ENCODE assay signal across 17 cellular contexts in the genomic region with DNA sequence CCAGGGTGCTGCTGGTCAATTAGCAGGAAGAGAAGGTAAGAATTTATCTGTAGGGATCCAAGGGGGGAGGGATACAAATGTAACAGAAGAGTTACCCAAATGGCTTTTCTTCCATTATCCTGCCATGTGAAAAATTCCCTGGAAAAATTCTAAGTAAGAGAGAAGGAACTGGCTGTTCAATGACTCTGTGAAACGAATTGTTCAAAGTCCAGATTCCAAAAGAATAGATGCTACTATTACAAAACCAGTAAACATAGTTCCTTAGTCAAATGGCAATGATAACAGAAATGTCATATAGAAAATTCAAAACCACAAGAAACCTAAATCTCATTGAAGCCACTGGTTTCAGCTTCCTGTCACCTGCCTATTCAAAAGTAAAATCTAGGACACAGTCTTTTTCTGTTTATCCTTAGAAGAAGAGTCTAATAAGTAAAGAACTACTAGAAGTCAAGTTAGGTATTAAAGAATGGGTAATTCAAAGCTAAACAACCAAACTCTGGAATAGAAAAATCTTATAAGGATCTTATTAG.
A peak's percentile ranks its signal among the peaks of the same experiment; 100 is the strongest.
DNase-seq lines count a peak whose midpoint lies in the region; ATAC-seq, FAIRE-seq and TF ChIP-seq lines count a peak whose summit lies in the region.
"Had no signal": no experiment of that assay in that cellular context is flagged by ENCODE, and none has a peak within 500 bp of the region (broad histone marks: within the 10 kb centered on the region; RNA-seq: fewer than 3 reads in every experiment).

No MANE protein-coding gene starts in this region.

- H3K4me3 Mint-ChIP-seq in activated CD4-positive, alpha-beta memory T cell treated with anti-CD3 and anti-CD28 coated beads for 36 hours, result no peak overlapping the region
- no peak overlapping the region for H3K4me3 Mint-ChIP-seq in activated CD4-positive, alpha-beta memory T cell treated with anti-CD3 and anti-CD28 coated beads, Interleukin-2, amount 10 ng/mL, durations not matched to agents 7 days and 5 days
- H3K4me3 Mint-ChIP-seq: activated CD4-positive, alpha-beta T cell treated with anti-CD3 and anti-CD28 coated beads, Interleukin-2, amount 10 ng/mL, durations not matched to agents 24 days and 14 days; central memory CD8-positive, alpha-beta T cell had no signal

- no peak overlapping the region for H3K27ac ChIP-seq in right lobe of liver
- H3K27ac ChIP-seq: lower lobe of right lung had no signal

- H3K36me3 ChIP-seq in right lobe of liver, result no peaks in the 10 kb centered on the region

- no peaks in the 10 kb centered on the region for H3K27me3 Mint-ChIP-seq in activated CD4-positive, alpha-beta memory T cell treated with anti-CD3 and anti-CD28 coated beads for 36 hours
- H3K27me3 Mint-ChIP-seq in activated CD4-positive, alpha-beta memory T cell treated with anti-CD3 and anti-CD28 coated beads, Interleukin-2, amount 10 ng/mL, durations not matched to agents 7 days and 5 days, result no peaks in the 10 kb centered on the region
- H3K27me3 Mint-ChIP-seq: activated CD4-positive, alpha-beta T cell treated with anti-CD3 and anti-CD28 coated beads, Interleukin-2, amount 10 ng/mL, durations not matched to agents 24 days and 14 days; central memory CD8-positive, alpha-beta T cell had no signal

- peak; percentile 90 for FAIRE-seq in GM19239 (lab: Jason Lieb, UNC)

- no peaks in the 10 kb centered on the region for H3K9me3 ChIP-seq in right lobe of liver
- H3K9me3 ChIP-seq: lower lobe of right lung had no signal

- TF ChIP-seq POLR2A in right lobe of liver (IDR thresholded peaks at IDR 0.05), result no peak

- POLR2A ChIA-PET in activated CD4-positive, alpha-beta memory T cell treated with anti-CD3 and anti-CD28 coated beads for 36 hours (lab: Charles Lee), result interaction anchor here (0.6 kb wide), 1 partner anchor 103 kb away, joined by 3 read pairs; a partner anchor contains a TSS
- POLR2A ChIA-PET in activated CD4-positive, alpha-beta memory T cell treated with anti-CD3 and anti-CD28 coated beads, Interleukin-2, amount 10 ng/mL, durations not matched to agents 7 days and 5 days (lab: Charles Lee), result no interaction called here

- 19% methylated on average over 1 of the region's 1 CpG for WGBS in right lobe of liver (ENCODE audit: insufficient coverage, low coverage, low lambda C conversion rate, missing lambda C conversion rate)

- H3K4me1 ChIP-seq in right lobe of liver, result peaks cover 0 to 16% (median 3%) of the 10 kb centered on the region in 4 donors

- no peak for TF ChIP-seq CTCF in right lobe of liver (IDR thresholded peaks at IDR 0.05)
- TF ChIP-seq CTCF in GM20000 (IDR thresholded peaks at IDR 0.05; ENCODE audit: extremely low read depth, missing control alignments), result no peak

- DNase-seq in activated CD4-positive, alpha-beta memory T cell treated with anti-CD3 and anti-CD28 coated beads for 36 hours, result no peak
- no peak for DNase-seq in activated CD4-positive, alpha-beta memory T cell treated with anti-CD3 and anti-CD28 coated beads, Interleukin-2, amount 10 ng/mL, durations not matched to agents 7 days and 5 days
- no peak for DNase-seq in GM19239 (ENCODE audit: insufficient read length, low spot score)
- no peak for DNase-seq in right lobe of liver
- no peak for DNase-seq in GM20000 (ENCODE audit: low spot score)
- DNase-seq in pons (ENCODE audit: low spot score), result no peak
- no peak for DNase-seq in NCI-H1694 (lab: John Stamatoyannopoulos, UW)
- DNase-seq: activated CD4-positive, alpha-beta T cell treated with anti-CD3 and anti-CD28 coated beads, Interleukin-2, amount 10 ng/mL, durations not matched to agents 24 days and 14 days; activated naive CD4-positive, alpha-beta T cell treated with anti-CD3 and anti-CD28 coated beads, Interleukin-2, amount 50 U/mL, for 16 hours; Calu3; erythroblast; hippocampal formation; lower lobe of right lung; PC-3; trophoblast cell had no signal

- H3K4me3 ChIP-seq in right lobe of liver, result no peak overlapping the region
- H3K4me3 ChIP-seq: lower lobe of right lung had no signal

- peaks cover 48% of the 10 kb centered on the region for H3K4me1 Mint-ChIP-seq in activated CD4-positive, alpha-beta memory T cell treated with anti-CD3 and anti-CD28 coated beads for 36 hours (ENCODE audit: low read depth)
- H3K4me1 Mint-ChIP-seq in activated CD4-positive, alpha-beta memory T cell treated with anti-CD3 and anti-CD28 coated beads, Interleukin-2, amount 10 ng/mL, durations not matched to agents 7 days and 5 days, result peaks cover 36% of the 10 kb centered on the region

- intact Hi-C loops in activated CD4-positive, alpha-beta memory T cell treated with anti-CD3 and anti-CD28 coated beads for 36 hours (cut with micrococcal nuclease), result loop anchor here (5.0 kb wide), 1 partner anchor 103 kb away; a partner anchor contains a TSS
- intact Hi-C loops in right lobe of liver (cut with DNase I), result no loop called here

- peaks cover 15% of the 10 kb centered on the region for H3K36me3 Mint-ChIP-seq in activated CD4-positive, alpha-beta memory T cell treated with anti-CD3 and anti-CD28 coated beads for 36 hours
- peaks cover 32% of the 10 kb centered on the region for H3K36me3 Mint-ChIP-seq in activated CD4-positive, alpha-beta memory T cell treated with anti-CD3 and anti-CD28 coated beads, Interleukin-2, amount 10 ng/mL, durations not matched to agents 7 days and 5 days (ENCODE audit: low read depth)

- CTCF ChIA-PET in activated CD4-positive, alpha-beta memory T cell treated with anti-CD3 and anti-CD28 coated beads for 36 hours (lab: Charles Lee), result interaction anchor here (0.7 to 1.8 kb wide), 4 partner anchors 45 to 246 kb away, joined by 3 to 4 read pairs (median 4); no protein-coding TSS in a partner anchor
- CTCF ChIA-PET in activated CD4-positive, alpha-beta memory T cell treated with anti-CD3 and anti-CD28 coated beads, Interleukin-2, amount 10 ng/mL, durations not matched to agents 7 days and 5 days (lab: Charles Lee), result no interaction called here

- H3K27ac Mint-ChIP-seq in activated CD4-positive, alpha-beta memory T cell treated with anti-CD3 and anti-CD28 coated beads for 36 hours, result peak overlapping the region; percentile 13
- H3K27ac Mint-ChIP-seq in activated CD4-positive, alpha-beta memory T cell treated with anti-CD3 and anti-CD28 coated beads, Interleukin-2, amount 10 ng/mL, durations not matched to agents 7 days and 5 days, result no peak overlapping the region
- H3K27ac Mint-ChIP-seq: activated CD4-positive, alpha-beta T cell treated with anti-CD3 and anti-CD28 coated beads, Interleukin-2, amount 10 ng/mL, durations not matched to agents 24 days and 14 days had no signal

- ATAC-seq in HG03354 (IDR thresholded peaks at IDR 0.05; ENCODE audit: poor library complexity, severe bottlenecking, unreplicated experiment) (peak; percentile 58), right lobe of liver (peak; percentile 32 to 59 (median 56))
- ATAC-seq: PC-3 had no signal

- no peaks in the 10 kb centered on the region for H3K9me3 Mint-ChIP-seq in activated CD4-positive, alpha-beta memory T cell treated with anti-CD3 and anti-CD28 coated beads for 36 hours
- no peaks in the 10 kb centered on the region for H3K9me3 Mint-ChIP-seq in activated CD4-positive, alpha-beta memory T cell treated with anti-CD3 and anti-CD28 coated beads, Interleukin-2, amount 10 ng/mL, durations not matched to agents 7 days and 5 days
- H3K9me3 Mint-ChIP-seq: activated CD4-positive, alpha-beta T cell treated with anti-CD3 and anti-CD28 coated beads, Interleukin-2, amount 10 ng/mL, durations not matched to agents 24 days and 14 days; central memory CD8-positive, alpha-beta T cell had no signal

- no peaks in the 10 kb centered on the region for H3K27me3 ChIP-seq in right lobe of liver
